Comparison of ENCODE assay signal across 16 cellular contexts in the genomic region with DNA sequence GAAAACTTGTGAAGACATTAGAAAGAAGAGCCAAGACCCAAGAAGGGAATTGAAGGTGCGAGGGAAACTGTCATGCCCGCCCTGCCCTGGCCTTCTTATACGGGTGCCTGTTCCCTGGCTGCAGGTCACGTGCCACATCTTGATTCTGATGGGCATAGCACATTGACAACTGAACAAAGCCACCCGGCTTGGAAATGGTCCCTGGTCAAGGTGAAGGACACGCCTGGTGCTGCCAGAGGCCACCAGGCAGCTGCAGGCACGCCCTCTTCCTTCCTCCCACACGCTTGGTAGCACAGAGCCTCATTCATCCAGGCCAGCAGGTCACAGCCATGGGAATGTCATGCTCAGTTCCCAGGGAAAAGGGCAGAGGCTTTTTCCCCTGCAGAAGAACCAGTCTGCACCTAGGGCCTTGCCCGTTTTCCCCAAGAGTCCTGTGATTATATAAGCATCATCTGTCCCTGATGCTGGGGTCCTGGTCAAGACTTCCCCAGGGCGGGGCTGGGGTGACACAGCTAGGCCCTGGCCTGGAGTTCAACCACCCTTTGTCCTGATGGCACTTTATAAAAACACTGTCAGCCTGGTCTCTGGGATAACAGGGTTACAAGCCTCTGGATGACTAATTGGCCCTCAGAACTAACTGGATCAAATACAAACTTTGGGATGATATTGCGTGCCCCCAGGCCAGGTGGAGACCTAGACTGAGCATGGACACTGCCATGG. TPM values are rescaled to one million over a fixed set of nuclear protein-coding genes. Genes with fewer than 3 reads are reported as not detected.
A peak's percentile ranks its signal among the peaks of the same experiment; 100 is the strongest.
DNase-seq lines count a peak whose midpoint lies in the region; ATAC-seq, FAIRE-seq and TF ChIP-seq lines count a peak whose summit lies in the region.
"Had no signal": no experiment of that assay in that cellular context is flagged by ENCODE, and none has a peak within 500 bp of the region (broad histone marks: within the 10 kb centered on the region; RNA-seq: fewer than 3 reads in every experiment).

No MANE protein-coding gene starts in this region.

- H3K9me3 ChIP-seq in endothelial cell of umbilical vein (replicated peaks; ENCODE audit: control insufficient read depth, insufficient read depth, low read length) (no peaks in the 10 kb centered on the region), mesenchymal stem cell (ENCODE audit: control insufficient read depth, low read length) (no peaks in the 10 kb centered on the region)
- H3K9me3 ChIP-seq: gastrocnemius medialis had no signal

- no peaks in the 10 kb centered on the region for H4K20me1 ChIP-seq in endothelial cell of umbilical vein (replicated peaks; ENCODE audit: control insufficient read depth, extremely low read depth, insufficient read depth, low read length)

- 86% methylated on average over 11 of the region's 11 CpGs for WGBS in mesenchymal stem cell

- no peaks in the 10 kb centered on the region for H3K79me2 ChIP-seq in endothelial cell of umbilical vein (ENCODE audit: control insufficient read depth, insufficient read depth, low read length)

- peak overlapping the region in 1 of 2 experiments; percentile 62 for H3K14ac ChIP-seq in mesenchymal stem cell (ENCODE audit: low read length in 2 of 2)

- TF ChIP-seq POLR2A in endothelial cell of umbilical vein (IDR thresholded peaks at IDR 0.05; ENCODE audit: low read depth, low read length), result no peak

- no peaks in the 10 kb centered on the region for H3K36me3 ChIP-seq in endothelial cell of umbilical vein (ENCODE audit: control insufficient read depth in 2 of 2, extremely low read depth in 1 of 2, insufficient read depth in 2 of 2, low read length in 2 of 2)
- H3K36me3 ChIP-seq in mesenchymal stem cell (ENCODE audit: control insufficient read depth in 1 of 2, insufficient read depth in 2 of 2, low read depth in 1 of 2, low read length in 2 of 2), result peaks cover 0 to 3% of the 10 kb centered on the region in 2 experiments
- H3K36me3 ChIP-seq: gastrocnemius medialis, WERI-Rb-1 had no signal

- H3K4me3 ChIP-seq in endothelial cell of umbilical vein (replicated peaks in 1 of 3; ENCODE audit: insufficient read depth in 1 of 3, low read depth in 1 of 3, low read length in 3 of 3) (no peak overlapping the region), mesenchymal stem cell (ENCODE audit: insufficient read depth in 1 of 2, low read depth in 1 of 2, low read length in 2 of 2) (no peak overlapping the region)
- H3K4me3 ChIP-seq: gastrocnemius medialis had no signal

- dilution Hi-C loops in endothelial cell of umbilical vein (cut with MboI; ENCODE audit: extremely low pct_ligation_motif_present, low sequenced_read_pairs), result no loop called here

- ATAC-seq in HG02610 (IDR thresholded peaks at IDR 0.05; ENCODE audit: unreplicated experiment), result no peak
- ATAC-seq in GM18861 (IDR thresholded peaks at IDR 0.05; ENCODE audit: unreplicated experiment), result no peak
- ATAC-seq: gastrocnemius medialis had no signal

- peak; percentile 17 for DNase-seq in endothelial cell of umbilical vein (ENCODE audit: low read depth, low spot score)
- no peak for DNase-seq in mesenchymal stem cell
- DNase-seq in kidney glomerular epithelial cell (lab: John Stamatoyannopoulos, UW), result no peak
- no peak for DNase-seq in effector CD4-positive, alpha-beta T cell
- DNase-seq: activated CD8-positive, alpha-beta memory T cell treated with anti-CD3 and anti-CD28 coated beads, Interleukin-2, amount 50 U/mL, for 4 hours; NCI-H1694; NCI-H774; WERI-Rb-1 had no signal

- no peak overlapping the region for H2BK15ac ChIP-seq in mesenchymal stem cell (ENCODE audit: low read depth, poor library complexity, severe bottlenecking)

- H3K79me1 ChIP-seq in mesenchymal stem cell (replicated peaks; ENCODE audit: low read length, poor library complexity, severe bottlenecking), result no peaks in the 10 kb centered on the region

- no peaks in the 10 kb centered on the region for H3K27me3 ChIP-seq in endothelial cell of umbilical vein (ENCODE audit: control insufficient read depth in 2 of 2, insufficient read depth in 2 of 2, low read length in 2 of 2)
- no peaks in the 10 kb centered on the region for H3K27me3 ChIP-seq in mesenchymal stem cell (ENCODE audit: control insufficient read depth in 1 of 2, insufficient read depth in 1 of 2, low read length in 2 of 2)
- H3K27me3 ChIP-seq: gastrocnemius medialis had no signal

- intact Hi-C loops in endothelial cell of umbilical vein (cut with micrococcal nuclease), result loop anchor here (5.0 kb wide), 1 partner anchor 284 kb away; the partner anchor contains the start of gene RCBTB1

- no peak for TF ChIP-seq CTCF in endothelial cell of umbilical vein (IDR thresholded peaks at IDR 0.05; ENCODE audit: extremely low read depth in 1 of 2, insufficient read depth in 1 of 2, low read depth in 1 of 2, low read length in 2 of 2)

- no peak overlapping the region for H3K23ac ChIP-seq in mesenchymal stem cell (ENCODE audit: low read length in 2 of 2)

- no peaks in the 10 kb centered on the region for H3K9me1 ChIP-seq in endothelial cell of umbilical vein (replicated peaks; ENCODE audit: control insufficient read depth, extremely low read depth, insufficient read depth, low read length)

- no TSS peak for BruUV-seq in endothelial cell of umbilical vein (replicated peaks; lab: Mats Ljungman, UMichigan)

- peak; percentile 42 for FAIRE-seq in endothelial cell of umbilical vein (lab: Jason Lieb, UNC)
- FAIRE-seq: G401.6, keratinocyte had no signal

- peak overlapping the region in 1 of 2 experiments; percentile 26 for H3K4ac ChIP-seq in mesenchymal stem cell (ENCODE audit: low read depth in 1 of 2, low read length in 2 of 2)

- TF ChIP-seq EP300 in Ishikawa (IDR thresholded peaks at IDR 0.05; ENCODE audit: borderline replicate concordance), result no peak

- H2BK5ac ChIP-seq in mesenchymal stem cell (ENCODE audit: low read depth, low read length, poor library complexity, severe bottlenecking), result no peak overlapping the region

- no peak overlapping the region for H2AK5ac ChIP-seq in mesenchymal stem cell (ENCODE audit: low read length, severe bottlenecking)

- TF ChIP-seq RAD21 in Ishikawa (IDR thresholded peaks at IDR 0.05; ENCODE audit: low read depth), result no peak

- peak overlapping the region in 1 of 2 experiments; percentile 29 for H3K18ac ChIP-seq in mesenchymal stem cell (ENCODE audit: low read depth in 1 of 2, low read length in 2 of 2)

- H3K27ac ChIP-seq in endothelial cell of umbilical vein (ENCODE audit: insufficient read depth, low read depth, low read length) (no peak overlapping the region), mesenchymal stem cell (ENCODE audit: low read length, poor library complexity, severe bottlenecking) (no peak overlapping the region), temporal lobe (ENCODE audit: low read depth, low read length) (peak overlapping the region; percentile 51)
- H3K27ac ChIP-seq: C4-2B, WERI-Rb-1 had no signal

- peak overlapping the region; percentile 49 for H4K8ac ChIP-seq in mesenchymal stem cell (ENCODE audit: low read length)

- H3K9ac ChIP-seq in endothelial cell of umbilical vein (replicated peaks; ENCODE audit: extremely low read depth, insufficient read depth, low read length), result no peak overlapping the region
- no peak overlapping the region for H3K9ac ChIP-seq in mesenchymal stem cell (ENCODE audit: low read length)

- H4K91ac ChIP-seq in mesenchymal stem cell (ENCODE audit: low read length), result peak overlapping the region; percentile 21

- no peak overlapping the region for H2BK120ac ChIP-seq in mesenchymal stem cell (ENCODE audit: low read depth, low read length)

- no peak overlapping the region for H2BK12ac ChIP-seq in mesenchymal stem cell (ENCODE audit: low read length in 2 of 2)

- CTCF ChIA-PET in endothelial cell of umbilical vein (lab: Charles Lee), result interaction anchor here (2.1 to 4.8 kb wide), 2 partner anchors 133 to 304 kb away, joined by 6 to 60 read pairs; no protein-coding TSS in a partner anchor

- H3K4me2 ChIP-seq in endothelial cell of umbilical vein (ENCODE audit: insufficient read depth, low read length) (no peak overlapping the region), mesenchymal stem cell (ENCODE audit: low read length, poor library complexity, severe bottlenecking) (no peak overlapping the region)

- H3K4me1 ChIP-seq in endothelial cell of umbilical vein (ENCODE audit: control insufficient read depth, extremely low read depth, insufficient read depth, low read length), result peaks cover 11% of the 10 kb centered on the region
- peaks cover 9% of the 10 kb centered on the region for H3K4me1 ChIP-seq in mesenchymal stem cell (ENCODE audit: control insufficient read depth, insufficient read depth, low read depth, low read length)

- POLR2A ChIA-PET in endothelial cell of umbilical vein (lab: Charles Lee), result no interaction called here

- no peak overlapping the region for H2AFZ ChIP-seq in endothelial cell of umbilical vein (ENCODE audit: low read depth, low read length)
- H2AFZ ChIP-seq in mesenchymal stem cell (ENCODE audit: low read depth, low read length), result no peak overlapping the region

TF ChIP-seq in Ishikawa, 13 proteins besides CTCF, POLR2A, EP300 and RAD21 (continues in another document):
- TF ChIP-seq FOXM1 (IDR thresholded peaks at IDR 0.05; ENCODE audit: borderline replicate concordance, low read depth) (no peak), ZBTB7A (IDR thresholded peaks at IDR 0.05; ENCODE audit: low read depth) (no peak), NFIC (IDR thresholded peaks at IDR 0.05) (no peak), YY1 (IDR thresholded peaks at IDR 0.05; ENCODE audit: low read depth) (no peak)

TF ChIP-seq in endothelial cell of umbilical vein, 7 proteins besides CTCF, POLR2A, EP300 and RAD21 (continues in another document):
- TF ChIP-seq JUN (IDR thresholded peaks at IDR 0.05; ENCODE audit: borderline replicate concordance, insufficient read depth, insufficient read length, low read depth) (no peak), GATA2 (IDR thresholded peaks at IDR 0.05; ENCODE audit: insufficient read depth, insufficient read length, low read depth, low read length) (no peak), MYC (IDR thresholded peaks at IDR 0.05; ENCODE audit: low read depth, low read length) (no peak), EZH2 (IDR thresholded peaks at IDR 0.05; ENCODE audit: borderline replicate concordance, low read depth, low read length, severe bottlenecking) (no peak)
- TF ChIP-seq, protein P1, sequence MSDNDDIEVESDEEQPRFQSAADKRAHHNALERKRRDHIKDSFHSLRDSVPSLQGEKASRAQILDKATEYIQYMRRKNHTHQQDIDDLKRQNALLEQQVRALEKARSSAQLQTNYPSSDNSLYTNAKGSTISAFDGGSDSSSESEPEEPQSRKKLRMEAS (IDR thresholded peaks at IDR 0.05; ENCODE audit: insufficient read depth, insufficient read length), result no peak

RNA-seq across cellular contexts. Expression of gene CDADC1, which starts 56.0 kb away (rescaled TPM):
- total RNA-seq in endothelial cell of umbilical vein, result 9.1 and 9.9 TPM in 2 replicates
- 1.8 and 2.4 TPM in 2 replicates for polyA plus RNA-seq in endothelial cell of umbilical vein
- polyA plus RNA-seq in endothelial cell of umbilical vein (2011; cell fraction: cytosol; rRNA removed), result 3.2 and 4.0 TPM in 2 replicates
- 3.7 and 5.1 TPM in 2 replicates for polyA plus RNA-seq in endothelial cell of umbilical vein (2011; cell fraction: nucleus; rRNA removed)
- 9.9 and 10.5 TPM in 2 replicates for polyA plus RNA-seq in endothelial cell of umbilical vein (2012)
- polyA minus RNA-seq in endothelial cell of umbilical vein, result 3.2 and 3.4 TPM in 2 replicates
- polyA minus RNA-seq in endothelial cell of umbilical vein (2011; cell fraction: cytosol; rRNA and poly(A)+ RNA removed), result 2.8 TPM
- 5.1 and 6.6 TPM in 2 replicates for polyA minus RNA-seq in endothelial cell of umbilical vein (2011; cell fraction: nucleus; rRNA and poly(A)+ RNA removed)
- polyA plus RNA-seq in mesenchymal stem cell (2013, experiment 1 of 2), result 10.1 TPM
- 10.0 TPM for polyA plus RNA-seq in mesenchymal stem cell (2013, experiment 2 of 2)
- 9.1 TPM for total RNA-seq in temporal lobe
